ENCODE assay signal across 22 cellular contexts in genomic region chr3:189308594-189308993, GRCh38.
DNase-seq lines count a peak whose midpoint lies in the region; ATAC-seq and TF ChIP-seq lines count a peak whose summit lies in the region.
"Had no signal": no experiment of that assay in that cellular context is flagged by ENCODE, and none has a peak within 500 bp of the region (broad histone marks: within the 10 kb centered on the region; RNA-seq: fewer than 3 reads in every experiment).

No MANE protein-coding gene starts in this region.

- no peaks in the 10 kb centered on the region for H3K27me3 ChIP-seq in esophagus squamous epithelium
- H3K27me3 ChIP-seq in neural progenitor cell = no peaks in the 10 kb centered on the region
- H3K27me3 ChIP-seq: adrenal gland; BLaER1 treated with 17β-estradiol and CSF1 and Interleukin-3, amounts not matched to agents 10 nM and 100 nM; heart left ventricle; spleen; transverse colon had no signal

- intact Hi-C loops in natural killer cell (cut with micrococcal nuclease) (no loop called here), esophagus squamous epithelium (cut with DNase I) (no loop called here)

- no peak for ATAC-seq in natural killer cell treated with Interleukin-12 subunit alpha and Interleukin-12 subunit beta and Interleukin-15 and Interleukin-18, amount 100 ng/mL, for 72 hours
- no peak for ATAC-seq in natural killer cell
- ATAC-seq: heart left ventricle had no signal

- H3K27ac ChIP-seq in esophagus squamous epithelium (peak overlapping the region in 3 of 4 donors; percentile 6 to 74 (median 68)), neural progenitor cell (no peak overlapping the region)
- H3K27ac ChIP-seq: adrenal gland; BLaER1 treated with 17β-estradiol and CSF1 and Interleukin-3, amounts not matched to agents 10 nM and 100 nM; heart left ventricle; spleen; transverse colon had no signal

- peaks cover 3 to 50% (median 17%) of the 10 kb centered on the region in 3 donors for H3K4me1 ChIP-seq in esophagus squamous epithelium
- H3K4me1 ChIP-seq in neural progenitor cell = peaks cover 9% of the 10 kb centered on the region
- H3K4me1 ChIP-seq: adrenal gland; BLaER1 treated with 17β-estradiol and CSF1 and Interleukin-3, amounts not matched to agents 10 nM and 100 nM; heart left ventricle; spleen had no signal

- H3K36me3 ChIP-seq in esophagus squamous epithelium (no peaks in the 10 kb centered on the region), neural progenitor cell (no peaks in the 10 kb centered on the region)
- H3K36me3 ChIP-seq: adrenal gland; BLaER1 treated with 17β-estradiol and CSF1 and Interleukin-3, amounts not matched to agents 10 nM and 100 nM; heart left ventricle; spleen; transverse colon had no signal

- no peak overlapping the region for H3K9ac ChIP-seq in neural progenitor cell
- H3K9ac ChIP-seq: BLaER1 treated with 17β-estradiol and CSF1 and Interleukin-3, amounts not matched to agents 10 nM and 100 nM had no signal

- no peaks in the 10 kb centered on the region for H3K36me3 Mint-ChIP-seq in natural killer cell treated with Interleukin-12 subunit alpha and Interleukin-12 subunit beta and Interleukin-15 and Interleukin-18, amount 100 ng/mL, for 72 hours
- no peaks in the 10 kb centered on the region for H3K36me3 Mint-ChIP-seq in natural killer cell
- no peaks in the 10 kb centered on the region for H3K36me3 Mint-ChIP-seq in neural progenitor cell
- H3K36me3 Mint-ChIP-seq: naive B cell had no signal

- peak overlapping the region; percentile 25 to 40 for H3K27ac Mint-ChIP-seq in natural killer cell treated with Interleukin-12 subunit alpha and Interleukin-12 subunit beta and Interleukin-15 and Interleukin-18, amount 100 ng/mL, for 72 hours
- H3K27ac Mint-ChIP-seq in natural killer cell = no peak overlapping the region
- no peak overlapping the region for H3K27ac Mint-ChIP-seq in neural progenitor cell
- H3K27ac Mint-ChIP-seq: activated B cell treated with CpG ODN at 0.5 μM for 24 hours, naive B cell had no signal

- DNase-seq in NCI-H1092 treated with DMSO at 0.1 percent for 48 hours (lab: John Stamatoyannopoulos, UW) (peak; percentile 21), NCI-H1092 (lab: John Stamatoyannopoulos, UW) (no peak), natural killer cell (no peak), esophagus squamous epithelium (lab: John Stamatoyannopoulos, UW) (no peak), neural progenitor cell (ENCODE audit: low spot score) (no peak), iPS-NIHi11 (ENCODE audit: low spot score) (no peak), NCI-H82 (lab: John Stamatoyannopoulos, UW) (no peak)
- DNase-seq in natural killer cell treated with Interleukin-12 subunit alpha and Interleukin-12 subunit beta and Interleukin-15 and Interleukin-18, amount 100 ng/mL, for 72 hours (ENCODE audit: low spot score) = no peak
- DNase-seq: 8988T; activated B cell treated with CpG ODN at 0.5 μM for 24 hours; adrenal gland; DMS 273 treated with DMSO at 0.1 percent for 48 hours; effector CD4-positive, alpha-beta T cell; GOT3; heart left ventricle; naive B cell; NK-92 treated with Interleukin-12 subunit alpha and Interleukin-12 subunit beta, amount 100 ng/mL, for 24 hours; posterior cingulate gyrus; spleen; transverse colon had no signal

- no peaks in the 10 kb centered on the region for H3K4me1 Mint-ChIP-seq in natural killer cell treated with Interleukin-12 subunit alpha and Interleukin-12 subunit beta and Interleukin-15 and Interleukin-18, amount 100 ng/mL, for 72 hours (ENCODE audit: low read depth in 2 of 2)
- H3K4me1 Mint-ChIP-seq in natural killer cell (no peaks in the 10 kb centered on the region), neural progenitor cell (peaks cover 8% of the 10 kb centered on the region)
- H3K4me1 Mint-ChIP-seq: activated B cell treated with CpG ODN at 0.5 μM for 24 hours, naive B cell had no signal

- H4K20me1 ChIP-seq in neural progenitor cell (ENCODE audit: low read depth) = no peaks in the 10 kb centered on the region
- H4K20me1 ChIP-seq: BLaER1 treated with 17β-estradiol and CSF1 and Interleukin-3, amounts not matched to agents 10 nM and 100 nM had no signal

- H3K9me3 ChIP-seq in esophagus squamous epithelium (no peaks in the 10 kb centered on the region), neural progenitor cell (ENCODE audit: low read depth) (no peaks in the 10 kb centered on the region)
- H3K9me3 ChIP-seq: adrenal gland; BLaER1 treated with 17β-estradiol and CSF1 and Interleukin-3, amounts not matched to agents 10 nM and 100 nM; heart left ventricle; spleen; transverse colon had no signal

- H3K4me3 ChIP-seq in esophagus squamous epithelium (no peak overlapping the region), neural progenitor cell (no peak overlapping the region)
- H3K4me3 ChIP-seq: adrenal gland; BLaER1 treated with 17β-estradiol and CSF1 and Interleukin-3, amounts not matched to agents 10 nM and 100 nM; heart left ventricle; lung; spleen; transverse colon had no signal

- no peak overlapping the region for H3K4me2 ChIP-seq in neural progenitor cell
- H3K4me2 ChIP-seq: BLaER1 treated with 17β-estradiol and CSF1 and Interleukin-3, amounts not matched to agents 10 nM and 100 nM had no signal

- H2AFZ ChIP-seq in neural progenitor cell (replicated peaks) = no peak overlapping the region

- no peaks in the 10 kb centered on the region for H3F3A ChIP-seq in neural progenitor cell (ENCODE audit: low read depth)

- no peak overlapping the region for H3K4me3 Mint-ChIP-seq in natural killer cell treated with Interleukin-12 subunit alpha and Interleukin-12 subunit beta and Interleukin-15 and Interleukin-18, amount 100 ng/mL, for 72 hours
- H3K4me3 Mint-ChIP-seq in natural killer cell = no peak overlapping the region
- H3K4me3 Mint-ChIP-seq in neural progenitor cell = no peak overlapping the region
- H3K4me3 Mint-ChIP-seq: activated B cell treated with CpG ODN at 0.5 μM for 24 hours, naive B cell had no signal

- no peaks in the 10 kb centered on the region for H3K79me2 ChIP-seq in neural progenitor cell (ENCODE audit: low read depth)

- peaks cover 0 to 7% of the 10 kb centered on the region in 2 donors for H3K27me3 Mint-ChIP-seq in natural killer cell treated with Interleukin-12 subunit alpha and Interleukin-12 subunit beta and Interleukin-15 and Interleukin-18, amount 100 ng/mL, for 72 hours
- H3K27me3 Mint-ChIP-seq in natural killer cell (ENCODE audit: low read depth in 2 of 2) = peaks cover 0 to 5% of the 10 kb centered on the region in 2 donors
- no peaks in the 10 kb centered on the region for H3K27me3 Mint-ChIP-seq in neural progenitor cell (ENCODE audit: insufficient read depth, low read depth)

- TF ChIP-seq POLR2A in esophagus squamous epithelium (IDR thresholded peaks at IDR 0.05) = no peak

- no peaks in the 10 kb centered on the region for H3K9me3 Mint-ChIP-seq in natural killer cell treated with Interleukin-12 subunit alpha and Interleukin-12 subunit beta and Interleukin-15 and Interleukin-18, amount 100 ng/mL, for 72 hours
- H3K9me3 Mint-ChIP-seq in natural killer cell (no peaks in the 10 kb centered on the region), neural progenitor cell (no peaks in the 10 kb centered on the region)
- H3K9me3 Mint-ChIP-seq: activated B cell treated with CpG ODN at 0.5 μM for 24 hours, naive B cell had no signal

- TF ChIP-seq CTCF in natural killer cell (IDR thresholded peaks at IDR 0.05) (no peak), esophagus squamous epithelium (IDR thresholded peaks at IDR 0.05) (peak in 2 of 6 experiments; percentile 28 to 34), neural progenitor cell (IDR thresholded peaks at IDR 0.05) (no peak)

Comparison
In these comparisons a context has a peak if more than half of its experiments do, and no peak if none do; other contexts are left out.
1. H3K27ac Mint-ChIP-seq: peak in natural killer cell treated with Interleukin-12 subunit alpha and Interleukin-12 subunit beta and Interleukin-15 and Interleukin-18, amount 100 ng/mL, for 72 hours (2 of 2); none in natural killer cell (0 of 2) and neural progenitor cell (single experiment).